23 cellular contexts compared by ENCODE assay signal in genomic region chr5:92444888-92445287, GRCh38.
"Had no signal": no experiment of that assay in that cellular context is flagged by ENCODE, and none has a peak within 500 bp of the region (broad histone marks: within the 10 kb centered on the region; RNA-seq: fewer than 3 reads in every experiment).

No MANE protein-coding gene starts in this region.

- H3K27me3 ChIP-seq: adrenal gland, Peyer's patch, SJCRH30 had no signal

- H3K4me1 ChIP-seq: adrenal gland, Peyer's patch, SJCRH30 had no signal

- H3K9ac ChIP-seq: KMS-11 had no signal

- H3K4me1 Mint-ChIP-seq: activated naive CD8-positive, alpha-beta T cell treated with anti-CD3 and anti-CD28 coated beads, Interleukin-2, amount 10 ng/mL, durations not matched to agents 7 days and 5 days had no signal

- H3K4me3 Mint-ChIP-seq: activated CD8-positive, alpha-beta T cell treated with anti-CD3 and anti-CD28 coated beads for 36 hours; activated naive CD8-positive, alpha-beta T cell treated with anti-CD3 and anti-CD28 coated beads, Interleukin-2, amount 10 ng/mL, durations not matched to agents 7 days and 5 days; T-helper 2 cell treated with Interferon-gamma antibody and Interleukin-4, amounts not matched to agents 5 μg/mL and 100 μg/mL, for 36 hours had no signal

- H3K4me3 ChIP-seq: adrenal gland, Peyer's patch, SJCRH30 had no signal

- H3K27ac Mint-ChIP-seq: activated CD8-positive, alpha-beta T cell treated with anti-CD3 and anti-CD28 coated beads for 36 hours; activated naive CD8-positive, alpha-beta T cell treated with anti-CD3 and anti-CD28 coated beads, Interleukin-2, amount 10 ng/mL, durations not matched to agents 7 days and 5 days; T-helper 2 cell treated with Interferon-gamma antibody and Interleukin-4, amounts not matched to agents 5 μg/mL and 100 μg/mL, for 36 hours had no signal

- H3K27ac ChIP-seq: adrenal gland, KMS-11, Peyer's patch, RWPE1, SJCRH30 had no signal

- H3K36me3 ChIP-seq: adrenal gland, Peyer's patch, SJCRH30 had no signal

- H3K27me3 Mint-ChIP-seq: activated CD8-positive, alpha-beta T cell treated with anti-CD3 and anti-CD28 coated beads for 36 hours; activated naive CD8-positive, alpha-beta T cell treated with anti-CD3 and anti-CD28 coated beads, Interleukin-2, amount 10 ng/mL, durations not matched to agents 7 days and 5 days had no signal

- H3K4me2 ChIP-seq: KMS-11 had no signal

- H3K36me3 Mint-ChIP-seq: activated naive CD8-positive, alpha-beta T cell treated with anti-CD3 and anti-CD28 coated beads, Interleukin-2, amount 10 ng/mL, durations not matched to agents 7 days and 5 days had no signal

- DNase-seq: activated CD4-positive, alpha-beta T cell treated with anti-CD3 and anti-CD28 coated beads for 4 hours; activated CD8-positive, alpha-beta memory T cell treated with anti-CD3 and anti-CD28 coated beads, Interleukin-2, amount 50 U/mL, for 4 hours; activated CD8-positive, alpha-beta T cell treated with anti-CD3 and anti-CD28 coated beads for 36 hours; activated naive CD4-positive, alpha-beta T cell treated with anti-CD3 and anti-CD28 coated beads, Interleukin-2, amount 50 U/mL, for 16 hours; activated naive CD8-positive, alpha-beta T cell treated with anti-CD3 and anti-CD28 coated beads, Interleukin-2, amount 10 ng/mL, durations not matched to agents 7 days and 5 days; activated T-cell treated with anti-CD3 and anti-CD28 coated beads, Interleukin-2, amount 50 U/mL, for 1 hour; adrenal gland; anterior cingulate cortex; cerebellar nuclear complex; MM.1S; NCI-H1105; NCI-H1436; NCI-H1694 treated with DMSO at 0.1 percent for 48 hours; NCI-H2029 treated with DMSO at 0.1 percent for 48 hours; NCI-H226; NCI-H510A; Peyer's patch; Right ventricle myocardium superior; SJCRH30; SW 1271 had no signal

- H3K9me3 ChIP-seq: adrenal gland, Peyer's patch had no signal
